1 cellular context compared by ENCODE assay signal in the genomic region with DNA sequence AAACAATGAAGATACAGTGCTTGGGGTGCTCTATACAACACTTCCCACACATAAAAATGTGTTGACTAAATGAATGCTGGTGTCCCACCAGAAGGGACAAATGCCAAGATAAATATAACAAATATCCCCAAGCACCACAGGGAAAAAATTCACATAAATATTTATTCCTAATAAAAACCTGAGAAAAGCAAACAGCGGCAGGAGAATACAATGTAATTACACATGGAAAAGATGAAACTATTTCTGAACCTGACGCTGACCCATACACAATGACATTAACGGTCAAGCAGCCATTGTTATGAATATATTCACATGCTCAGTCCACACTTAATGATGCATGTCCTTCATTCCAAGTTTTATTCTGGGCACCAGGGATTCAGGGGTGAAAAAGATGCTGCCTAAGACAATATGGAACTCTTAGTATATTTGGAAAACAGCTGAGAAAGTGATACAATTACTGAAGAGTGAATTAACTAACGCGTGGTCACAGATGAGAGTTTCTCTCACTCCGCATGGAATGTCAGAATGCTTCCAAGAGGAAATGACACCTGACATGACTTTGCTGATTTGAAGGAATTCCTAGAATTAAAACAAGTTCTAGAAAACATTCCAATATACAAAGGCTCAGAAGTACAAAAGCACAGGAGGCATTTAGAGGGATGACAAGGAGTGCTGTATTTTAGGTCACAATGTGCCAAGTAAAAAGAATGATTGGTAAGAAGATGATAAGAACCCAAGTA.
TF ChIP-seq lines count a peak whose summit lies in the region.

No MANE protein-coding gene starts in this region.

TF ChIP-seq in H1, 55 proteins besides CTCF, POLR2A, EP300 and RAD21:
- TF ChIP-seq TAF1 (IDR thresholded peaks at IDR 0.05; ENCODE audit: low read depth, low read length) (no peak), HDAC6 (IDR thresholded peaks at IDR 0.05; ENCODE audit: low read depth, low read length) (no peak), JUND (IDR thresholded peaks at IDR 0.05; ENCODE audit: low read length) (no peak), TAF7 (optimal IDR thresholded peaks at IDR 0.05; ENCODE audit: borderline replicate concordance, low read depth, low read length) (no peak), KDM4A (IDR thresholded peaks at IDR 0.05; ENCODE audit: low read depth, low read length, severe bottlenecking) (no peak), SP1 (IDR thresholded peaks at IDR 0.05; ENCODE audit: low read depth, low read length) (no peak), NRF1 (IDR thresholded peaks at IDR 0.05; ENCODE audit: low read depth, low read length) (no peak), BCL11A (IDR thresholded peaks at IDR 0.05; ENCODE audit: low read depth in 2 of 2, low read length in 2 of 2) (no peak), TBP (IDR thresholded peaks at IDR 0.05; ENCODE audit: low read depth, low read length) (no peak)
